Comparison of ENCODE assay signal across 19 cellular contexts in the genomic region with DNA sequence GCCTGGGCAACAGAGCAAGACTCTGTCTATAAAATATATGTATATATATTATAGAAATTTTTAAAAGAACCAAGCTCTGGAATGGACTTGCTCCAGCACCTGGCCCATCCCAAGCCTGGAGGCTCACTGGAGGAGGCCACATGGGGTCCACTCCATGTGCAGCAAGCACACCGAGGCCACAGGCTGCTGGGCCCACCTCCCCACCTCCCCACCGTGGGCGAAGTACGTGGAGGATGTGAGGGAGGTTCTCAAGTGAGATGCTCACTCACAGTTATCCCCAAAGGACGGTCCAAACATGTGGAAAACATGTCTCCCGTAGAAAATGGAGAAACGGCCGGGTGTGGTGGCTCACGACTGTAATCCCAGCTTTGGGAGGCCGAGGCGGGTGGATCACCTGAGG. TPM values are rescaled to one million over a fixed set of nuclear protein-coding genes. Genes with fewer than 3 reads are reported as not detected.
DNase-seq lines count a peak whose midpoint lies in the region; ATAC-seq, FAIRE-seq and TF ChIP-seq lines count a peak whose summit lies in the region.
"Had no signal": no experiment of that assay in that cellular context is flagged by ENCODE, and none has a peak within 500 bp of the region (broad histone marks: within the 10 kb centered on the region; RNA-seq: fewer than 3 reads in every experiment).

No MANE protein-coding gene starts in this region.

- no peak overlapping the region for H4K5ac ChIP-seq in H1 (ENCODE audit: insufficient read length, low read depth, low read length)

- no peaks in the 10 kb centered on the region for H4K20me1 ChIP-seq in H1 (replicated peaks in 1 of 2; ENCODE audit: control insufficient read depth in 1 of 2, insufficient read depth in 2 of 2, low read length in 2 of 2)

- H3K18ac ChIP-seq in H1 (ENCODE audit: extremely low read depth, low read length) = no peak overlapping the region

- H2AFZ ChIP-seq in H1 (ENCODE audit: low read length) = no peak overlapping the region

- H3K9me3 Mint-ChIP-seq in stimulated activated naive CD8-positive, alpha-beta T cell treated with anti-CD3 and anti-CD28 coated beads, Interleukin-15, Interleukin-2, amounts not matched to agents 100 ng/mL and 50 ng/mL, for 24 hours = no peaks in the 10 kb centered on the region
- H3K9me3 Mint-ChIP-seq in natural killer cell treated with Interleukin-12 subunit alpha and Interleukin-12 subunit beta and Interleukin-15 and Interleukin-18, amount 100 ng/mL, for 72 hours = no peaks in the 10 kb centered on the region
- H3K9me3 Mint-ChIP-seq: activated naive CD4-positive, alpha-beta T cell treated with anti-CD3 and anti-CD28 coated beads for 36 hours; nephron had no signal

- TF ChIP-seq RAD21 in H1 (IDR thresholded peaks at IDR 0.05 in 1 of 2, conservative IDR thresholded peaks at IDR 0.05 in 1 of 2; ENCODE audit: low read depth in 2 of 2, low read length in 2 of 2) = no peak

- no peaks in the 10 kb centered on the region for H3K79me2 ChIP-seq in H1 (ENCODE audit: control insufficient read depth in 1 of 2, insufficient read depth in 2 of 2, low read length in 2 of 2)

- H3K23me2 ChIP-seq in H1 (ENCODE audit: low read depth, low read length) = no peaks in the 10 kb centered on the region

- H3K14ac ChIP-seq in H1 (ENCODE audit: insufficient read length) = no peak overlapping the region

- DNase-seq in stimulated activated naive CD8-positive, alpha-beta T cell treated with anti-CD3 and anti-CD28 coated beads, Interleukin-15, Interleukin-2, amounts not matched to agents 100 U/mL and 50 U/mL, for 24 hours = no peak
- no peak for DNase-seq in H1 (ENCODE audit: low read depth in 1 of 2, low spot score in 2 of 2)
- no peak for DNase-seq in natural killer cell treated with Interleukin-12 subunit alpha and Interleukin-12 subunit beta and Interleukin-15 and Interleukin-18, amount 100 ng/mL, for 72 hours (ENCODE audit: low spot score)
- no peak for DNase-seq in activated CD4-positive, CD25-positive, alpha-beta regulatory T cell (lab: John Stamatoyannopoulos, UW)
- no peak for DNase-seq in DMS79 treated with DMSO at 0.1 percent for 48 hours (lab: John Stamatoyannopoulos, UW)
- DNase-seq: NCI-H1048, NCI-H2081 treated with DMSO at 0.1 percent for 48 hours, psoas muscle, Right ventricle myocardium superior had no signal

- no peak overlapping the region for H3K27ac Mint-ChIP-seq in stimulated activated naive CD8-positive, alpha-beta T cell treated with anti-CD3 and anti-CD28 coated beads, Interleukin-15, Interleukin-2, amounts not matched to agents 100 ng/mL and 50 ng/mL, for 24 hours
- H3K27ac Mint-ChIP-seq in natural killer cell treated with Interleukin-12 subunit alpha and Interleukin-12 subunit beta and Interleukin-15 and Interleukin-18, amount 100 ng/mL, for 72 hours = peak overlapping the region; percentile 83 to 94

- no peak overlapping the region for H3K27ac ChIP-seq in H1 (ENCODE audit: low read depth, low read length)
- H3K27ac ChIP-seq: HL-60 had no signal

- H3K4ac ChIP-seq in H1 (replicated peaks; ENCODE audit: insufficient read length, low read depth, low read length) = peak overlapping the region; percentile 88

- no peak overlapping the region for H3K56ac ChIP-seq in H1 (replicated peaks; ENCODE audit: insufficient read length, low read depth, low read length)

- no peak overlapping the region for H2AK5ac ChIP-seq in H1 (ENCODE audit: low read depth, low read length)

- peak overlapping the region; percentile 33 for H3K4me3 Mint-ChIP-seq in stimulated activated naive CD8-positive, alpha-beta T cell treated with anti-CD3 and anti-CD28 coated beads, Interleukin-15, Interleukin-2, amounts not matched to agents 100 ng/mL and 50 ng/mL, for 24 hours
- H3K4me3 Mint-ChIP-seq in natural killer cell treated with Interleukin-12 subunit alpha and Interleukin-12 subunit beta and Interleukin-15 and Interleukin-18, amount 100 ng/mL, for 72 hours = no peak overlapping the region

- H3K36me3 Mint-ChIP-seq in stimulated activated naive CD8-positive, alpha-beta T cell treated with anti-CD3 and anti-CD28 coated beads, Interleukin-15, Interleukin-2, amounts not matched to agents 100 ng/mL and 50 ng/mL, for 24 hours (ENCODE audit: low read depth) = no peaks in the 10 kb centered on the region
- no peaks in the 10 kb centered on the region for H3K36me3 Mint-ChIP-seq in natural killer cell treated with Interleukin-12 subunit alpha and Interleukin-12 subunit beta and Interleukin-15 and Interleukin-18, amount 100 ng/mL, for 72 hours

- H4K91ac ChIP-seq in H1 (replicated peaks; ENCODE audit: insufficient read length, low read length) = peak overlapping the region; percentile 80

- no peaks in the 10 kb centered on the region for H3K27me3 ChIP-seq in H1 (replicated peaks in 1 of 4; ENCODE audit: control insufficient read depth in 3 of 4, extremely low read depth in 1 of 4, insufficient read depth in 3 of 4, low read length in 3 of 4)

- H3K36me3 ChIP-seq in H1 (ENCODE audit: control insufficient read depth in 2 of 4, insufficient read depth in 4 of 4, low read length in 3 of 4) = no peaks in the 10 kb centered on the region

- no peaks in the 10 kb centered on the region for H3K79me1 ChIP-seq in H1 (ENCODE audit: low read depth, low read length)

- no peak for TF ChIP-seq CTCF in H1 (IDR thresholded peaks at IDR 0.05; ENCODE audit: control extremely low read depth in 1 of 3, insufficient read depth in 1 of 3, low read depth in 1 of 3, low read length in 3 of 3)

- H2BK12ac ChIP-seq in H1 (ENCODE audit: low read depth, low read length) = peak overlapping the region; percentile 89; the same call in 1 of the 2 replicates

- H3K23ac ChIP-seq in H1 (ENCODE audit: insufficient read length) = no peak overlapping the region

- peaks cover 21% of the 10 kb centered on the region for H3K4me1 Mint-ChIP-seq in stimulated activated naive CD8-positive, alpha-beta T cell treated with anti-CD3 and anti-CD28 coated beads, Interleukin-15, Interleukin-2, amounts not matched to agents 100 ng/mL and 50 ng/mL, for 24 hours (ENCODE audit: low read depth)
- peaks cover 13 to 14% of the 10 kb centered on the region in 2 donors for H3K4me1 Mint-ChIP-seq in natural killer cell treated with Interleukin-12 subunit alpha and Interleukin-12 subunit beta and Interleukin-15 and Interleukin-18, amount 100 ng/mL, for 72 hours (ENCODE audit: low read depth in 2 of 2)

- no peak overlapping the region for H3K4me3 ChIP-seq in H1 (ENCODE audit: extremely low read depth in 1 of 4, insufficient read depth in 2 of 4, low read depth in 3 of 4, low read length in 4 of 4)
- H3K4me3 ChIP-seq: K562, psoas muscle had no signal

- CTCF ChIA-PET in H1 (lab: Charles Lee; ENCODE audit: partially characterized antibody) = interaction anchor here (0.6 to 8.8 kb wide), 12 partner anchors 10 to 141 kb away, joined by 3 to 63 read pairs (median 5); a partner anchor contains a TSS

- WGBS in H1 (ENCODE audit: extremely low coverage in 1 of 2, insufficient coverage in 1 of 2, insufficient read length in 1 of 2, insufficient replicate concordance in 2 of 2, low coverage in 1 of 2, low lambda C conversion rate in 2 of 2, missing lambda C conversion rate in 1 of 2), 2 experiments = 98% methylated on average over 11 of the region's 11 CpGs; no CpG with 5 or more reads in 1 of the 2 experiments

- no peak overlapping the region for H3K9ac ChIP-seq in H1 (replicated peaks in 1 of 4; ENCODE audit: extremely low read depth in 1 of 4, low read depth in 3 of 4, low read length in 3 of 4)

- no peak overlapping the region for H3K4me2 ChIP-seq in H1 (ENCODE audit: insufficient read depth in 1 of 2, low read depth in 2 of 2, low read length in 2 of 2)

- no peak for TF ChIP-seq EP300 in H1 (IDR thresholded peaks at IDR 0.05; ENCODE audit: borderline replicate concordance in 1 of 2, low read depth in 2 of 2, low read length in 2 of 2)

- FAIRE-seq in H1 (lab: Jason Lieb, UNC) = no peak
- FAIRE-seq: colon, G401.6, K562 had no signal

- POLR2A ChIA-PET in H1 (lab: Charles Lee; ENCODE audit: partially characterized antibody) = interaction anchor here (0.7 to 2.5 kb wide), 7 partner anchors 11 to 506 kb away, joined by 3 to 17 read pairs (median 7); a partner anchor contains a TSS

- no peak for TF ChIP-seq POLR2A in H1 (IDR thresholded peaks at IDR 0.05; ENCODE audit: control extremely low read depth in 1 of 2, low read depth in 2 of 2, low read length in 2 of 2)

- H3K27me3 Mint-ChIP-seq in stimulated activated naive CD8-positive, alpha-beta T cell treated with anti-CD3 and anti-CD28 coated beads, Interleukin-15, Interleukin-2, amounts not matched to agents 100 ng/mL and 50 ng/mL, for 24 hours = no peaks in the 10 kb centered on the region
- peaks cover 7 to 12% of the 10 kb centered on the region in 2 donors for H3K27me3 Mint-ChIP-seq in natural killer cell treated with Interleukin-12 subunit alpha and Interleukin-12 subunit beta and Interleukin-15 and Interleukin-18, amount 100 ng/mL, for 72 hours

- H2BK15ac ChIP-seq in H1 (ENCODE audit: low read length) = peak overlapping the region; percentile 72; the same call in 1 of the 2 replicates

- H4K8ac ChIP-seq in H1 (ENCODE audit: extremely low read depth, insufficient read depth, low read length) = no peak overlapping the region; the same call in 1 of the 2 replicates

- H2BK120ac ChIP-seq in H1 (replicated peaks; ENCODE audit: low read depth, low read length) = no peak overlapping the region

- H3K4me1 ChIP-seq in H1 (replicated peaks in 1 of 4; ENCODE audit: control insufficient read depth in 3 of 4, insufficient read depth in 4 of 4, low read length in 3 of 4) = peaks cover 0 to 14% (median 5%) of the 10 kb centered on the region in 4 experiments; a peak in 4 of 7 replicates

- no peak overlapping the region for H2BK5ac ChIP-seq in H1 (ENCODE audit: low read depth, low read length)

- no peak for ATAC-seq in stimulated activated naive CD8-positive, alpha-beta T cell treated with anti-CD3 and anti-CD28 coated beads, Interleukin-15, Interleukin-2, amounts not matched to agents 100 U/mL and 50 U/mL, for 24 hours
- no peak for ATAC-seq in natural killer cell treated with Interleukin-12 subunit alpha and Interleukin-12 subunit beta and Interleukin-15 and Interleukin-18, amount 100 ng/mL, for 72 hours
- ATAC-seq in GM21576 (IDR thresholded peaks at IDR 0.05; ENCODE audit: unreplicated experiment) = no peak
- ATAC-seq in HG03460 (IDR thresholded peaks at IDR 0.05; ENCODE audit: unreplicated experiment) = no peak

- H2BK20ac ChIP-seq in H1 (ENCODE audit: low read length) = no peak overlapping the region; the same call in 1 of the 2 replicates

- peaks cover 10 to 16% of the 10 kb centered on the region in 2 experiments; a peak in 3 of 4 replicates for H3K9me3 ChIP-seq in H1 (ENCODE audit: insufficient read depth in 2 of 2, low read depth in 1 of 2, low read length in 1 of 2)
- H3K9me3 ChIP-seq: psoas muscle had no signal

RNA-seq across cellular contexts. Expression of a gene that starts 13.9 kb away (rescaled TPM):
- total RNA-seq in H1 (2021; fragmentation: NEBNext Ultra II Directional; extraction: Animal tissue kit (Norgen Biotek cat#: 25700)) = 83.4 and 83.8 TPM in 2 replicates
- polyA plus RNA-seq in H1 (2011; rRNA removed) = 42.6 and 61.3 TPM in 2 replicates
- polyA plus RNA-seq in H1 (2011; cell fraction: cytosol; rRNA removed) = 101 TPM
- 167 TPM for polyA plus RNA-seq in H1 (2011; cell fraction: nucleus; rRNA removed)
- polyA plus RNA-seq in H1 (2012, experiment 1 of 2) = 84.7 to 102 TPM (median 94.1 TPM) in 4 replicates
- 63.0 TPM for polyA plus RNA-seq in H1 (2012, experiment 2 of 2)
- 232 TPM for polyA plus RNA-seq in H1 (2013, experiment 1 of 2)
- polyA plus RNA-seq in H1 (2013, experiment 2 of 2) = 228 TPM
- 46.1 and 50.2 TPM in 2 replicates for polyA minus RNA-seq in H1 (2011; rRNA and poly(A)+ RNA removed)
- polyA minus RNA-seq in H1 (2011; cell fraction: cytosol; rRNA and poly(A)+ RNA removed) = 25.8 TPM
- polyA minus RNA-seq in H1 (2011; cell fraction: nucleus; rRNA and poly(A)+ RNA removed) = 47.1 TPM
- not detected for total RNA-seq in natural killer cell treated with Interleukin-12 subunit alpha and Interleukin-12 subunit beta and Interleukin-15 and Interleukin-18, amount 100 ng/mL, for 72 hours
- total RNA-seq: activated naive CD4-positive, alpha-beta T cell treated with anti-CD3 and anti-CD28 coated beads for 36 hours had no signal
- polyA plus RNA-seq: K562 had no signal

RNA-seq across cellular contexts. Expression of a gene that starts 23.0 kb away (rescaled TPM):
- 68.6 and 75.8 TPM in 2 replicates for total RNA-seq in H1 (2021; fragmentation: NEBNext Ultra II Directional; extraction: Animal tissue kit (Norgen Biotek cat#: 25700))
- polyA plus RNA-seq in H1 (2011; rRNA removed) = 12.1 and 13.8 TPM in 2 replicates
- 25.4 TPM for polyA plus RNA-seq in H1 (2011; cell fraction: cytosol; rRNA removed)
- 26.6 TPM for polyA plus RNA-seq in H1 (2011; cell fraction: nucleus; rRNA removed)
- polyA plus RNA-seq in H1 (2012, experiment 1 of 2) = 33.6 to 61.3 TPM (median 38.1 TPM) in 4 replicates
- 4.3 TPM for polyA plus RNA-seq in H1 (2012, experiment 2 of 2)
- polyA plus RNA-seq in H1 (2013, experiment 1 of 2) = 98.5 TPM
- polyA plus RNA-seq in H1 (2013, experiment 2 of 2) = 87.2 TPM
- 18.7 and 22.1 TPM in 2 replicates for polyA minus RNA-seq in H1 (2011; rRNA and poly(A)+ RNA removed)
- polyA minus RNA-seq in H1 (2011; cell fraction: cytosol; rRNA and poly(A)+ RNA removed) = 18.1 TPM
- 46.1 TPM for polyA minus RNA-seq in H1 (2011; cell fraction: nucleus; rRNA and poly(A)+ RNA removed)
- total RNA-seq in natural killer cell treated with Interleukin-12 subunit alpha and Interleukin-12 subunit beta and Interleukin-15 and Interleukin-18, amount 100 ng/mL, for 72 hours = 100 to 1,000 TPM; 125 to 203 TPM

RNA-seq across cellular contexts. Expression of a gene that starts 38.0 kb away (rescaled TPM):
- not detected in 2 replicates for total RNA-seq in H1 (2021; fragmentation: NEBNext Ultra II Directional; extraction: Animal tissue kit (Norgen Biotek cat#: 25700))
- not detected in 2 replicates for polyA plus RNA-seq in H1 (2011; rRNA removed)
- not detected for polyA plus RNA-seq in H1 (2011; cell fraction: cytosol; rRNA removed)
- not detected for polyA plus RNA-seq in H1 (2011; cell fraction: nucleus; rRNA removed)
- not detected in 4 replicates for polyA plus RNA-seq in H1 (2012, experiment 1 of 2)
- polyA plus RNA-seq in H1 (2012, experiment 2 of 2) = not detected
- not detected for polyA plus RNA-seq in H1 (2013, experiment 1 of 2)
- not detected for polyA plus RNA-seq in H1 (2013, experiment 2 of 2)
- not detected in 2 replicates for polyA minus RNA-seq in H1 (2011; rRNA and poly(A)+ RNA removed)
- polyA minus RNA-seq in H1 (2011; cell fraction: cytosol; rRNA and poly(A)+ RNA removed) = not detected
- not detected for polyA minus RNA-seq in H1 (2011; cell fraction: nucleus; rRNA and poly(A)+ RNA removed)
- not detected for total RNA-seq in natural killer cell treated with Interleukin-12 subunit alpha and Interleukin-12 subunit beta and Interleukin-15 and Interleukin-18, amount 100 ng/mL, for 72 hours
- total RNA-seq: activated naive CD4-positive, alpha-beta T cell treated with anti-CD3 and anti-CD28 coated beads for 36 hours; K562; liver; psoas muscle; Right ventricle myocardium superior had no signal
- polyA plus RNA-seq: K562, liver, psoas muscle had no signal

Comparison
In these comparisons a context has a peak if more than half of its experiments do, and no peak if none do; other contexts are left out.
1. RNA of a gene that starts 13.9 kb away (total RNA-seq): 83.4 to 83.8 TPM in H1; not detected in natural killer cell treated with Interleukin-12 subunit alpha and Interleukin-12 subunit beta and Interleukin-15 and Interleukin-18, amount 100 ng/mL, for 72 hours; every median in the first group is over 10 times any median in the second.